1 cellular context compared by ENCODE assay signal in genomic region chr14:104726600-104727451, GRCh38.
TF ChIP-seq lines count a peak whose summit lies in the region.

No MANE protein-coding gene starts in this region.

TF ChIP-seq in HepG2, 621 proteins besides CTCF, POLR2A, EP300 and RAD21 (continued from another document and continues in another):
- TF ChIP-seq ZNF747 (CRISPR knock-in tag; IDR thresholded peaks at IDR 0.05; ENCODE audit: borderline replicate concordance) (no peak), ZNF597 (CRISPR knock-in tag; IDR thresholded peaks at IDR 0.05) (no peak), ZBTB7A (CRISPR knock-in tag; IDR thresholded peaks at IDR 0.05) (no peak), NRL (CRISPR knock-in tag; IDR thresholded peaks at IDR 0.05; ENCODE audit: borderline replicate concordance) (no peak), SP5 (CRISPR knock-in tag; IDR thresholded peaks at IDR 0.05; ENCODE audit: borderline replicate concordance, low read depth) (no peak), KIAA2018 (CRISPR knock-in tag; IDR thresholded peaks at IDR 0.05; ENCODE audit: borderline replicate concordance) (no peak), MLXIP (CRISPR knock-in tag; IDR thresholded peaks at IDR 0.05; ENCODE audit: borderline replicate concordance) (no peak), FOXM1 (CRISPR knock-in tag; IDR thresholded peaks at IDR 0.05) (no peak), E2F1 (CRISPR knock-in tag; IDR thresholded peaks at IDR 0.05) (no peak), RELA (CRISPR knock-in tag; IDR thresholded peaks at IDR 0.05) (no peak), CHD4 (IDR thresholded peaks at IDR 0.05; ENCODE audit: borderline replicate concordance, low read length) (no peak), MIXL1 (CRISPR knock-in tag; IDR thresholded peaks at IDR 0.05) (no peak; the same call in 1 of the 2 replicates), ZNF790 (CRISPR knock-in tag; IDR thresholded peaks at IDR 0.05; ENCODE audit: borderline replicate concordance) (no peak), DZIP1 (CRISPR knock-in tag; IDR thresholded peaks at IDR 0.05) (no peak), HNRNPLL (IDR thresholded peaks at IDR 0.05; ENCODE audit: low read depth, low read length, poor library complexity, severe bottlenecking) (no peak), ZNF816 (CRISPR knock-in tag; IDR thresholded peaks at IDR 0.05; ENCODE audit: borderline replicate concordance) (no peak), ZNF251 (CRISPR knock-in tag; IDR thresholded peaks at IDR 0.05) (no peak), KLF6 (CRISPR knock-in tag; IDR thresholded peaks at IDR 0.05) (no peak), ZNF883 (CRISPR knock-in tag; IDR thresholded peaks at IDR 0.05; ENCODE audit: not compliant biosample characterization) (no peak), SOX6 (IDR thresholded peaks at IDR 0.05) (no peak), SOX6 (CRISPR knock-in tag; IDR thresholded peaks at IDR 0.05) (peak; percentile 63), ARID4A (CRISPR knock-in tag; IDR thresholded peaks at IDR 0.05; ENCODE audit: borderline replicate concordance) (no peak; the same call in 1 of the 2 replicates), ZNF607 (CRISPR knock-in tag; IDR thresholded peaks at IDR 0.05; ENCODE audit: borderline replicate concordance) (no peak), HNF4G (IDR thresholded peaks at IDR 0.05; ENCODE audit: borderline replicate concordance, low read depth, low read length) (peak; percentile 81), HNF4G (CRISPR knock-in tag; IDR thresholded peaks at IDR 0.05; ENCODE audit: borderline replicate concordance, low read depth) (peak; percentile 68; the same call in 1 of the 2 replicates), CEBPB (IDR thresholded peaks at IDR 0.05; ENCODE audit: borderline replicate concordance, low read depth, low read length) (no peak), SIX4 (CRISPR knock-in tag; IDR thresholded peaks at IDR 0.05) (no peak), MAZ (IDR thresholded peaks at IDR 0.05; ENCODE audit: borderline replicate concordance, low read depth, low read length) (no peak), MAZ (CRISPR knock-in tag; IDR thresholded peaks at IDR 0.05; ENCODE audit: low read depth) (no peak), ZNF205 (CRISPR knock-in tag; IDR thresholded peaks at IDR 0.05) (no peak), ZZZ3 (CRISPR knock-in tag; IDR thresholded peaks at IDR 0.05; ENCODE audit: borderline replicate concordance) (no peak), ZNF558 (CRISPR knock-in tag; IDR thresholded peaks at IDR 0.05; ENCODE audit: borderline replicate concordance) (no peak)
